21 cellular contexts compared by ENCODE assay signal in the genomic region with DNA sequence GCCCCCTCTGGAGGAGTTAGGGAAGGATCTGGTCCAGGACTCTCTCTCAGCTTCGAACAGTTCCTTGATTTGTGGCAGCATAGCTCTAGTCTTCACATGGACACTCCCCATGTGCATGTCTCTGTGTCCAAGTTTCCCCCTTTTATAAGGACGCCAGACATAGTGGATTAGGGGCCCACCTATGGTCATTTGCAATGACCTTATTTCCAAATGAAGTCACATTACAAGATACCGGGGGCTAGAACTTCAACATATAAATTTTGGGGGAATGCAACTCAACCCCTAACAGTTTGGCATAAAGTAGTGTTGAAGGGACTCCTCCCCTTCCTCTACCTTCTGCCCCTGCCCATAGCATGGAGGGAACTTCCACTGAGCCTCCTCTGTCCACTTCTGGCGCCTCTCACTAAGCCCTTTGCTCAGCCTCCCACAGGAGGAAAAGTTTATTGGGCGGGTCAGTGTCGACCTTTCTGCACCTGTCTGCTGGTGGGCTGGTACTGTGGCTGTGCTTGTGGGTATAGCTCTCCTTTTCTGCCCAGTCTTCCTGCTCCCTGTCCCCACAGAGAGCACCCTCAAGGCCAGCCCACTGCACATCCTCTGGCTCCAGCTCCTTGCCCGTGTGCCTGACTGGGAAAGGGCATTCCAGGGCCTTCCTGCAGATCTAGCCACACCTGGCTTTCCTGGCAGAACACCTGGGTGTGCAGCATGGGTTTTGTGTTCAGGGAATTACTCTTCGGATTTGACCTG. TPM values are rescaled to one million over a fixed set of nuclear protein-coding genes. Genes with fewer than 3 reads are reported as not detected.
"Had no signal": no experiment of that assay in that cellular context is flagged by ENCODE, and none has a peak within 500 bp of the region (broad histone marks: within the 10 kb centered on the region; RNA-seq: fewer than 3 reads in every experiment).

No MANE protein-coding gene starts in this region.

- H3K4me3 ChIP-seq: MG63 had no signal

- H3K4me2 ChIP-seq: SK-N-SH had no signal

- H3K9ac ChIP-seq: SK-N-SH had no signal

- H3K27ac ChIP-seq: HL-60, RWPE1 had no signal

- DNase-seq: KBM-7, MG63, NCI-H1092, NCI-H1105 treated with DMSO at 0.1 percent for 48 hours, NCI-H1417 treated with DMSO at 0.1 percent for 48 hours, NCI-H146, NCI-H1694 treated with DMSO at 0.1 percent for 48 hours, NCI-H1930, NCI-H2081, NCI-H2107, NCI-H2227 treated with DMSO at 0.1 percent for 48 hours, NCI-H524, NCI-H69, NCI-H774, SHP77, SK-N-SH had no signal

- H3K9me3 ChIP-seq: MG63, SK-N-SH had no signal

- H3K36me3 ChIP-seq: MG63 had no signal

RNA-seq across cellular contexts. Expression of a gene that starts 5.5 kb away (rescaled TPM):
- total RNA-seq: LHCN-M2, NCI-H460, SK-MEL-5 had no signal
- polyA plus RNA-seq: SK-N-SH had no signal

RNA-seq across cellular contexts. Expression of a gene that starts 47.8 kb away (rescaled TPM):
- polyA plus RNA-seq: SK-N-SH had no signal

RNA-seq across cellular contexts. Expression of a gene that starts 54.7 kb away (rescaled TPM):
- total RNA-seq: NCI-H460 had no signal
- polyA plus RNA-seq: SK-N-SH had no signal
